Comparison of ENCODE assay signal across 9 cellular contexts in genomic region chr5:174020069-174020927, GRCh38. TPM values are rescaled to one million over a fixed set of nuclear protein-coding genes. Genes with fewer than 3 reads are reported as not detected.
DNase-seq lines count a peak whose midpoint lies in the region; TF ChIP-seq lines count a peak whose summit lies in the region.
"Not testable (repeated sequence)": the region's sequence is repeated elsewhere in the genome, so short reads cannot be mapped to it uniquely, and the experiment has no call there.
"Had no signal": no experiment of that assay in that cellular context is flagged by ENCODE, and none has a peak within 500 bp of the region (broad histone marks: within the 10 kb centered on the region; RNA-seq: fewer than 3 reads in every experiment).

No MANE protein-coding gene starts in this region.

- H3F3A ChIP-seq in MM.1S (ENCODE audit: insufficient read depth, low read length) = not testable (repeated sequence)

- not testable (repeated sequence) for H4K20me1 ChIP-seq in MM.1S (ENCODE audit: insufficient read depth, low read length)

- not testable (repeated sequence) for H2AFZ ChIP-seq in MM.1S (ENCODE audit: low read length)

- POLR2A ChIA-PET in Caco-2 (lab: Charles Lee) = not testable (repeated sequence)
- POLR2A ChIA-PET in activated CD4-positive, alpha-beta T cell treated with anti-CD3 and anti-CD28 coated beads, Interleukin-2, amount 10 ng/mL, durations not matched to agents 7 days and 5 days (lab: Charles Lee) = interaction anchor here (0.7 kb wide), 1 partner anchor 296 kb away, joined by 5 read pairs; no protein-coding TSS in a partner anchor

- BruUV-seq in Caco-2 (replicated peaks; lab: Mats Ljungman, UMichigan) = not testable (repeated sequence)

- not testable (repeated sequence) for H3K9me2 ChIP-seq in MM.1S (replicated peaks; ENCODE audit: insufficient read depth, low read length)

- not testable (repeated sequence) for H3K36me3 ChIP-seq in Caco-2 (ENCODE audit: control insufficient read depth, insufficient read depth, low read length); MM.1S (replicated peaks; ENCODE audit: insufficient read depth, low read length)

- peak overlapping the region; percentile 88 for H3K4me3 Mint-ChIP-seq in Caco-2 (ENCODE audit: unreplicated experiment)
- not testable (repeated sequence) for H3K4me3 Mint-ChIP-seq in activated CD4-positive, alpha-beta T cell treated with anti-CD3 and anti-CD28 coated beads, Interleukin-2, amount 10 ng/mL, durations not matched to agents 7 days and 5 days

- H3K79me2 ChIP-seq in MM.1S (ENCODE audit: low read length) = not testable (repeated sequence)

- not testable (repeated sequence) for H3K9ac ChIP-seq in MM.1S (ENCODE audit: low read length)

- H3K27me3 ChIP-seq in Caco-2 (replicated peaks; ENCODE audit: control insufficient read depth, insufficient read depth, low read length); MM.1S (replicated peaks; ENCODE audit: insufficient read depth, low read length): not testable (repeated sequence)

- H3K36me3 Mint-ChIP-seq in Caco-2 (ENCODE audit: insufficient read depth, unreplicated experiment); activated CD4-positive, alpha-beta T cell treated with anti-CD3 and anti-CD28 coated beads, Interleukin-2, amount 10 ng/mL, durations not matched to agents 7 days and 5 days (ENCODE audit: low read depth): not testable (repeated sequence)

- H3K4me2 ChIP-seq in MM.1S (ENCODE audit: low read depth, low read length) = not testable (repeated sequence)

- DNase-seq in Caco-2 = peak; percentile 64 to 66
- peak; percentile 35 for DNase-seq in GM20000 (ENCODE audit: low spot score)
- peak; percentile 67 for DNase-seq in MM.1S
- DNase-seq in NOMO-1 treated with DMSO at 0.1 percent for 48 hours (lab: John Stamatoyannopoulos, UW; ENCODE audit: unreplicated experiment) = peak; percentile 4
- peak; percentile 36 for DNase-seq in activated CD4-positive, alpha-beta T cell treated with anti-CD3 and anti-CD28 coated beads, Interleukin-2, amount 10 ng/mL, durations not matched to agents 7 days and 5 days
- DNase-seq in erythroblast (lab: John Stamatoyannopoulos, UW) = peak; percentile 46 to 64
- peak; percentile 13 for DNase-seq in kidney glomerular epithelial cell (lab: John Stamatoyannopoulos, UW)
- peak; percentile 7 for DNase-seq in stimulated activated CD4-positive, alpha-beta T cell treated with anti-CD3 and anti-CD28 coated beads, Interleukin-1b, Interleukin-23, amount 100 ng/mL, for 48 hours

- not testable (repeated sequence) for H3K9me3 Mint-ChIP-seq in Caco-2 (ENCODE audit: unreplicated experiment); activated CD4-positive, alpha-beta T cell treated with anti-CD3 and anti-CD28 coated beads, Interleukin-2, amount 10 ng/mL, durations not matched to agents 7 days and 5 days

- not testable (repeated sequence) for H3K4me1 ChIP-seq in Caco-2; MM.1S (ENCODE audit: low read length)

- TF ChIP-seq CTCF in Caco-2 (IDR thresholded peaks at IDR 0.05; ENCODE audit: insufficient read depth in 1 of 2, low read depth in 1 of 2, low read length in 1 of 2, severe bottlenecking in 1 of 2, unreplicated experiment in 1 of 2) = peak; percentile 53 to 88
- peak; percentile 32 for TF ChIP-seq CTCF in GM20000 (IDR thresholded peaks at IDR 0.05; ENCODE audit: extremely low read depth, missing control alignments)
- peak; percentile 76 for TF ChIP-seq CTCF in MM.1S (IDR thresholded peaks at IDR 0.05; ENCODE audit: low read length)

- intact Hi-C loops in Caco-2 (cut with micrococcal nuclease; ENCODE audit: unreplicated experiment) = loop anchor here (1.0 to 10.0 kb wide), 2 partner anchors 292 to 395 kb away; no protein-coding TSS in a partner anchor

- H3K27ac ChIP-seq in MM.1S (ENCODE audit: low read length) = not testable (repeated sequence)

- not testable (repeated sequence) for H3K9me3 ChIP-seq in Caco-2; MM.1S (replicated peaks; ENCODE audit: insufficient read depth, low read length)

- H3K27me3 Mint-ChIP-seq in Caco-2 (ENCODE audit: insufficient read depth, unreplicated experiment) = peaks cover 18% of the 10 kb centered on the region
- H3K27me3 Mint-ChIP-seq in activated CD4-positive, alpha-beta T cell treated with anti-CD3 and anti-CD28 coated beads, Interleukin-2, amount 10 ng/mL, durations not matched to agents 7 days and 5 days = peaks cover 12% of the 10 kb centered on the region

- peak overlapping the region; percentile 63 for H3K27ac Mint-ChIP-seq in Caco-2 (ENCODE audit: unreplicated experiment)
- H3K27ac Mint-ChIP-seq in activated CD4-positive, alpha-beta T cell treated with anti-CD3 and anti-CD28 coated beads, Interleukin-2, amount 10 ng/mL, durations not matched to agents 7 days and 5 days = not testable (repeated sequence)

- not testable (repeated sequence) for H3K4me1 Mint-ChIP-seq in Caco-2 (ENCODE audit: low read depth, unreplicated experiment); activated CD4-positive, alpha-beta T cell treated with anti-CD3 and anti-CD28 coated beads, Interleukin-2, amount 10 ng/mL, durations not matched to agents 7 days and 5 days

- peak overlapping the region; percentile 40 for H3K4me3 ChIP-seq in Caco-2 (ENCODE audit: low read depth, low read length)
- H3K4me3 ChIP-seq in MM.1S (ENCODE audit: low read length) = not testable (repeated sequence)

- CTCF ChIA-PET in Caco-2 (lab: Charles Lee) = interaction anchor here (0.8 to 1.7 kb wide), 3 partner anchors 9 to 294 kb away, joined by 3 to 14 read pairs (median 4); no protein-coding TSS in a partner anchor
- CTCF ChIA-PET in activated CD4-positive, alpha-beta T cell treated with anti-CD3 and anti-CD28 coated beads, Interleukin-2, amount 10 ng/mL, durations not matched to agents 7 days and 5 days (lab: Charles Lee) = not testable (repeated sequence)

- TF ChIP-seq POLR2A in erythroblast (IDR thresholded peaks at IDR 0.05; ENCODE audit: low read length) = not testable (repeated sequence)

RNA-seq across cellular contexts. Expression of gene NSG2, which starts 25.2 kb away (rescaled TPM):
- total RNA-seq in Caco-2 (2022) = not detected in 2 replicates
- total RNA-seq in activated CD4-positive, alpha-beta T cell treated with anti-CD3 and anti-CD28 coated beads, Interleukin-2, amount 10 ng/mL, durations not matched to agents 7 days and 5 days = not detected

RNA-seq across cellular contexts. Expression of gene C5orf47, which starts 31.3 kb away (rescaled TPM):
- 0.18 and 0.32 TPM in 2 replicates for total RNA-seq in Caco-2 (2022)
- not detected for total RNA-seq in activated CD4-positive, alpha-beta T cell treated with anti-CD3 and anti-CD28 coated beads, Interleukin-2, amount 10 ng/mL, durations not matched to agents 7 days and 5 days
- total RNA-seq: Peyer's patch had no signal

Comparison
In these comparisons a context has a peak if more than half of its experiments do, and no peak if none do; other contexts are left out.
1. DNase-seq: peak in every context shown above with its lines; median percentile 67 in MM.1S; 65 in Caco-2; 55 in erythroblast; 36 in activated CD4-positive, alpha-beta T cell treated with anti-CD3 and anti-CD28 coated beads, Interleukin-2, amount 10 ng/mL, durations not matched to agents 7 days and 5 days; 35 in GM20000; 13 in kidney glomerular epithelial cell; 7 in stimulated activated CD4-positive, alpha-beta T cell treated with anti-CD3 and anti-CD28 coated beads, Interleukin-1b, Interleukin-23, amount 100 ng/mL, for 48 hours; 4 in NOMO-1 treated with DMSO at 0.1 percent for 48 hours.